ENCODE assay signal across 8 cellular contexts in genomic region chr4:1870578-1871443, GRCh38. TPM values are rescaled to one million over a fixed set of nuclear protein-coding genes. Genes with fewer than 3 reads are reported as not detected.
A peak's percentile ranks its signal among the peaks of the same experiment; 100 is the strongest.
DNase-seq lines count a peak whose midpoint lies in the region; TF ChIP-seq lines count a peak whose summit lies in the region.

NSD2 (plus strand) TSS chr4:1871393; CDS start chr4:1900655, 29,262 bp downstream.

- no peaks in the 10 kb centered on the region for H3K9me3 ChIP-seq in endocrine pancreas (ENCODE audit: control insufficient read depth, low read length)

- peak within 1 kb of the TSS; percentile 76 for H3K9ac ChIP-seq in endocrine pancreas (ENCODE audit: control insufficient read depth, insufficient read depth, low read length)

- peak within 1 kb of the TSS; percentile 85 for H3K4me3 ChIP-seq in endocrine pancreas (ENCODE audit: control insufficient read depth, insufficient read depth, low read length)

- peaks cover 11% of the 10 kb centered on the region for H3K4me1 ChIP-seq in endocrine pancreas (ENCODE audit: control insufficient read depth, insufficient read depth, low read length)

- H3K27me3 ChIP-seq in endocrine pancreas (ENCODE audit: control insufficient read depth, insufficient read depth, low read length), result no peaks in the 10 kb centered on the region

- DNase-seq in CMK (ENCODE audit: low read depth) (peak; percentile 66), GM20000 (ENCODE audit: low spot score) (peak; percentile 99), HS-5 (ENCODE audit: low read depth) (peak; percentile 48), NOMO-1 treated with dmso at 0.1 percent for 144 hours (lab: John Stamatoyannopoulos, UW; ENCODE audit: unreplicated experiment) (peak; percentile 72), mesenteric fat pad (ENCODE audit: low spot score) (peak; percentile 95)
- DNase-seq in activated CD8-positive, alpha-beta memory T cell treated with anti-CD3 and anti-CD28 coated beads for 48 hours (ENCODE audit: low read depth in 2 of 3, low spot score in 2 of 3), result peak; percentile 79 to 89 (median 85)
- peak; percentile 73 for DNase-seq in stimulated activated CD8-positive, alpha-beta memory T cell treated with anti-CD3 and anti-CD28 coated beads, Interleukin-15, amount 100 ng/mL, for 1 hour (ENCODE audit: low read depth)

- TF ChIP-seq CTCF in GM20000 (IDR thresholded peaks at IDR 0.05; ENCODE audit: extremely low read depth, missing control alignments), result no peak

- no peaks in the 10 kb centered on the region for H3K36me3 ChIP-seq in endocrine pancreas (ENCODE audit: control insufficient read depth, insufficient read depth, low read length)

RNA-seq across cellular contexts. Expression of gene NSD2, which starts in this region (rescaled TPM):
- 43.7 TPM for total RNA-seq in mesenteric fat pad

Comparison
In these comparisons a context has a peak if more than half of its experiments do, and no peak if none do; other contexts are left out.
1. Peak in every context shown above with its lines: DNase-seq and H3K4me3 ChIP-seq.
2. DNase-seq: peak in every context shown above with its lines; median percentile 99 in GM20000; 95 in mesenteric fat pad; 85 in activated CD8-positive, alpha-beta memory T cell treated with anti-CD3 and anti-CD28 coated beads for 48 hours; 73 in stimulated activated CD8-positive, alpha-beta memory T cell treated with anti-CD3 and anti-CD28 coated beads, Interleukin-15, amount 100 ng/mL, for 1 hour; 72 in NOMO-1 treated with dmso at 0.1 percent for 144 hours; 66 in CMK; 48 in HS-5.